ENCODE assay signal across 17 cellular contexts in the genomic region with DNA sequence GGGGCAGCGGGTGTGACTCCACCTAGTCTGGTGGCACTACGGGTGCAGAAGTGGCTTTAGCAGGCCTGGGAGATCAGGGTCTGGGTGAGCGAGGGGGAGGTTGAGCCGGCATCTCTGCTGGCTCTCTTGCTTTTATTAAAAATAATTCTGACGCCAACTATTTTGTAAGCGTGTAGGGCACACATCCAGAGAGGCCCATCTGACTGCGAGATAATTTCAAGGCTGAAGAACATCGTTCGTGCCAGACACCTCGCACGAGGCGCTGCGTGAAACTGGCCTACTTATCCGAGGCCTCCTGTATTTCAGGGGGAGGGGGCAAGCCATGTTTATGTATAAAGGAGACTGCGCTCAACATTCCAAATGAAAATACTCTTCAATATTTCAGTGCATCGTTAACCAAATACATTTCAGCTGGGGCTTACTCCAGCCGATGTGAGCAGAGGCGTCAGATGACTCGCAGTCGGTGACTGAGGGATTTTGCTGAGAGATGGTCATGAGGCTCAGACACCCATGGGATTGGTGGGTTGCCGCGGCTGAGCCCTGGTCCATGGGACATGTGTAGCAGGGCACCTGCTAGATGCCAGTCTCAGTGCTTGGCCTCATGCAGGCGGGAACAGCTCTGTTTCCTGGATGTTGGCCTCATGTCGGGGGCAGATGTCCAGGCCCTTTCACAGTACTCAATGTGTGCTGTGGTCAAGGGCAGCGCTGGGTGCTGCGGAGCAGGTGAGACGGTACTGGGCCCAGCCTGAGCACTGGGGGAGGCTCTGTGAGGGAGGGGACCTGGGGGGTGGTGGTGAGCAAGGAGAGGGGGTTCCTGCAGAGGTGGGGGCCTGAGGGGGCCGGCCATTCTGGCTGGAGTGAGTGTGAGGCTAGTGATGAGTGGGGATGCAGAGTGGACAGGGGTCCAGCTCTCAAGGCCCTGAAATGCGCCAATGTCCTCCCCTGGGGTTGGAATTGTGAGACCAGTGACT.
DNase-seq lines count a peak whose midpoint lies in the region; ATAC-seq and TF ChIP-seq lines count a peak whose summit lies in the region.
"Had no signal": no experiment of that assay in that cellular context is flagged by ENCODE, and none has a peak within 500 bp of the region (broad histone marks: within the 10 kb centered on the region; RNA-seq: fewer than 3 reads in every experiment).

No MANE protein-coding gene starts in this region.

- peaks cover 28% of the 10 kb centered on the region for H3K4me1 Mint-ChIP-seq in nephron progenitor cell
- H3K4me1 Mint-ChIP-seq: activated naive CD8-positive, alpha-beta T cell treated with anti-CD3 and anti-CD28 coated beads, Interleukin-2, amount 10 ng/mL, durations not matched to agents 7 days and 5 days had no signal

- H4K20me1 ChIP-seq in mammary epithelial cell (ENCODE audit: insufficient read depth, low read length) = no peaks in the 10 kb centered on the region

- CTCF ChIA-PET in mammary epithelial cell (lab: Charles Lee; ENCODE audit: low non-redundant PET) = no interaction called here

- H3K4me3 ChIP-seq in breast epithelium (no peak overlapping the region), mammary epithelial cell (replicated peaks in 1 of 3; ENCODE audit: insufficient read depth in 1 of 3, low read depth in 2 of 3, low read length in 3 of 3) (no peak overlapping the region), left ventricle myocardium inferior (no peak overlapping the region), psoas muscle (no peak overlapping the region)

- TF ChIP-seq CTCF in breast epithelium (IDR thresholded peaks at IDR 0.05) = no peak
- TF ChIP-seq CTCF in mammary epithelial cell (conservative IDR thresholded peaks at IDR 0.05 in 1 of 2, IDR thresholded peaks at IDR 0.05 in 1 of 2; ENCODE audit: extremely low read depth in 1 of 2, insufficient read depth in 1 of 2, low read depth in 1 of 2, low read length in 2 of 2) = no peak
- TF ChIP-seq CTCF in left ventricle myocardium inferior (IDR thresholded peaks at IDR 0.05; ENCODE audit: borderline replicate concordance) = no peak
- no peak for TF ChIP-seq CTCF in psoas muscle (IDR thresholded peaks at IDR 0.05)
- no peak for TF ChIP-seq CTCF in nephron progenitor cell (IDR thresholded peaks at IDR 0.05)

- H2AFZ ChIP-seq in mammary epithelial cell (ENCODE audit: low read depth, low read length) = no peak overlapping the region

- DNase-seq in breast epithelium (ENCODE audit: low spot score in 2 of 2) = peak in 1 of 2 donors; percentile 38
- no peak for DNase-seq in mammary epithelial cell
- DNase-seq in left ventricle myocardium inferior = peak; percentile 59
- peak; percentile 72 to 80 for DNase-seq in psoas muscle
- DNase-seq in putamen (ENCODE audit: low spot score) = no peak
- DNase-seq in nephron progenitor cell = no peak
- DNase-seq in NCI-H146 treated with DMSO at 0.1 percent for 48 hours (lab: John Stamatoyannopoulos, UW; ENCODE audit: unreplicated experiment) = no peak
- DNase-seq in activated CD4-positive, alpha-beta T cell treated with anti-CD3 and anti-CD28 coated beads, Interleukin-2, amount 50 U/mL, for 1 hour = no peak
- DNase-seq: activated CD4-positive, alpha-beta T cell treated with anti-CD3 and anti-CD28 coated beads, Interleukin-2, amount 50 U/mL, for 4 hours; activated naive CD8-positive, alpha-beta T cell treated with anti-CD3 and anti-CD28 coated beads, Interleukin-2, amount 10 ng/mL, durations not matched to agents 7 days and 5 days; activated T-cell treated with anti-CD3 and anti-CD28 coated beads, Interleukin-2, amount 50 U/mL, for 4 hours; DND-41; NCI-H187; NCI-H524; PC-3; SK-N-SH; stimulated activated CD4-positive, alpha-beta T cell treated with anti-CD3 and anti-CD28 coated beads, Interleukin-1b, Interleukin-23, amount 100 ng/mL, for 48 hours had no signal

- in situ Hi-C loops in mammary epithelial cell (cut with MboI; ENCODE audit: low sequenced_read_pairs in 2 of 2) = no loop called here

- H3K27me3 ChIP-seq in breast epithelium (no peaks in the 10 kb centered on the region), mammary epithelial cell (ENCODE audit: insufficient read depth, low read length) (no peaks in the 10 kb centered on the region), left ventricle myocardium inferior (ENCODE audit: low read depth) (no peaks in the 10 kb centered on the region), psoas muscle (ENCODE audit: insufficient read depth in 3 of 3, low read length in 2 of 3) (no peaks in the 10 kb centered on the region)

- H3K4me1 ChIP-seq in breast epithelium (peaks cover 0 to 4% of the 10 kb centered on the region in 2 donors), mammary epithelial cell (ENCODE audit: insufficient read depth, low read length) (no peaks in the 10 kb centered on the region), left ventricle myocardium inferior (peaks cover 29% of the 10 kb centered on the region), psoas muscle (peaks cover 12% of the 10 kb centered on the region)

- H3K4me3 Mint-ChIP-seq in nephron progenitor cell = no peak overlapping the region
- H3K4me3 Mint-ChIP-seq: activated naive CD8-positive, alpha-beta T cell treated with anti-CD3 and anti-CD28 coated beads, Interleukin-2, amount 10 ng/mL, durations not matched to agents 7 days and 5 days; activated T-cell treated with anti-CD3 and anti-CD28 coated beads, Interleukin-2, amount 50 U/mL, for 4 hours had no signal

- H3K27ac ChIP-seq in breast epithelium (peak overlapping the region; percentile 70 to 90), mammary epithelial cell (ENCODE audit: insufficient read depth, low read depth, low read length) (no peak overlapping the region), left ventricle myocardium inferior (replicated peaks) (peak overlapping the region; percentile 74), psoas muscle (peak overlapping the region; percentile 48)

- H3K9me3 Mint-ChIP-seq in nephron progenitor cell = peaks cover 19% of the 10 kb centered on the region

- H3K27me3 Mint-ChIP-seq in nephron progenitor cell (ENCODE audit: low read depth, poor library complexity) = peaks cover 8% of the 10 kb centered on the region

- H3K79me2 ChIP-seq in mammary epithelial cell (ENCODE audit: insufficient read depth, low read length) = no peaks in the 10 kb centered on the region

- TF ChIP-seq POLR2A in breast epithelium (IDR thresholded peaks at IDR 0.05) = no peak

- H3K4me2 ChIP-seq in mammary epithelial cell (ENCODE audit: insufficient read depth, low read depth, low read length) = no peak overlapping the region
- H3K4me2 ChIP-seq: SK-N-SH had no signal

- no TSS peak for BruUV-seq in mammary epithelial cell (replicated peaks; lab: Mats Ljungman, UMichigan)

- 78% methylated on average over 16 of the region's 29 CpGs for WGBS in mammary epithelial cell (ENCODE audit: low coverage, missing lambda C conversion rate)
- WGBS in psoas muscle, 3 donors = 30 to 48% (median 36%) methylated on average over 29 of the region's 29 CpGs

- intact Hi-C loops in breast epithelium (cut with DNase I; ENCODE audit: low total_unique reads) (loop anchor here (1.0 kb wide), 1 partner anchor 43 kb away; no protein-coding TSS in a partner anchor), mammary epithelial cell (cut with micrococcal nuclease) (no loop called here), left ventricle myocardium inferior (cut with micrococcal nuclease) (no loop called here), psoas muscle (cut with DNase I) (no loop called here)

- H3K36me3 Mint-ChIP-seq in nephron progenitor cell (ENCODE audit: low read depth) = peaks cover 8% of the 10 kb centered on the region
- H3K36me3 Mint-ChIP-seq: activated naive CD8-positive, alpha-beta T cell treated with anti-CD3 and anti-CD28 coated beads, Interleukin-2, amount 10 ng/mL, durations not matched to agents 7 days and 5 days had no signal

- dilution Hi-C loops in mammary epithelial cell (cut with HindIII; ENCODE audit: low sequenced_read_pairs) = no loop called here

- H3K27ac Mint-ChIP-seq in nephron progenitor cell = no peak overlapping the region
- H3K27ac Mint-ChIP-seq: activated naive CD8-positive, alpha-beta T cell treated with anti-CD3 and anti-CD28 coated beads, Interleukin-2, amount 10 ng/mL, durations not matched to agents 7 days and 5 days had no signal

- H3K9me3 ChIP-seq in breast epithelium (no peaks in the 10 kb centered on the region), mammary epithelial cell (replicated peaks; ENCODE audit: insufficient read depth, low read length) (no peaks in the 10 kb centered on the region), left ventricle myocardium inferior (replicated peaks) (peaks cover 20% of the 10 kb centered on the region), psoas muscle (no peaks in the 10 kb centered on the region)

- H3K36me3 ChIP-seq in breast epithelium (no peaks in the 10 kb centered on the region), mammary epithelial cell (ENCODE audit: insufficient read depth, low read length) (no peaks in the 10 kb centered on the region), left ventricle myocardium inferior (no peaks in the 10 kb centered on the region), psoas muscle (ENCODE audit: insufficient read depth in 1 of 2, low read depth in 1 of 2) (peaks cover 0 to 15% of the 10 kb centered on the region in 2 donors)

- no peak overlapping the region for H3K9ac ChIP-seq in mammary epithelial cell (ENCODE audit: insufficient read depth, low read length)
- H3K9ac ChIP-seq: SK-N-SH had no signal

- ATAC-seq in psoas muscle = peak; percentile 92 to 96 (median 94)
- ATAC-seq: activated T-cell treated with anti-CD3 and anti-CD28 coated beads, Interleukin-2, amount 50 U/mL, for 4 hours; PC-3 had no signal

Comparison
In these comparisons a context has a peak if more than half of its experiments do, and no peak if none do; other contexts are left out.
1. DNase-seq: peak in left ventricle myocardium inferior (single experiment) and psoas muscle (2 of 2); none in mammary epithelial cell (single experiment), putamen (single experiment), nephron progenitor cell (single experiment), NCI-H146 treated with DMSO at 0.1 percent for 48 hours (single experiment) and activated CD4-positive, alpha-beta T cell treated with anti-CD3 and anti-CD28 coated beads, Interleukin-2, amount 50 U/mL, for 1 hour (single experiment).